1 cellular context compared by ENCODE assay signal in the genomic region with DNA sequence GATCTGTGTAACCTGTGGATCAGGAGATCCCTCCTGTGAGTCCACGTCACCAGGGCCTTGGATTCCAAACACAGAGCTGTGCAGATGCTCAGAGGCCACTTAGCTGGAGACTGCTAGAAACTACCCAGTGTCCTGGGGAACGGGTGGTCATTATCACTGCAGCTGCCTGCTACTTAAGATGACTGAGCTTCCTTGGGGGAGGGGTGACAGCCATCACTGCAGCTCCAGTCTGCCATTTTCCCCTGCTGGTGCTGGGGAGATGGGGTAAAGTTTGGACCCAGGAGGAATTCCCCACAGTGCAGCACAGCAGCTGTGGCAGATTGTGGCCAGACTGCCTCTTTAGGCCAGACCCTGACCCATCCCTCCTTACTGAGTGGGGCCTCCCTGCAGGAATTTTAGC.
TF ChIP-seq lines count a peak whose summit lies in the region.

No MANE protein-coding gene starts in this region.

TF ChIP-seq in H1, 55 proteins besides CTCF, POLR2A, EP300 and RAD21 (continued from another document):
- TF ChIP-seq, protein P1, sequence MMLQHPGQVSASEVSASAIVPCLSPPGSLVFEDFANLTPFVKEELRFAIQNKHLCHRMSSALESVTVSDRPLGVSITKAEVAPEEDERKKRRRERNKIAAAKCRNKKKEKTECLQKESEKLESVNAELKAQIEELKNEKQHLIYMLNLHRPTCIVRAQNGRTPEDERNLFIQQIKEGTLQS (IDR thresholded peaks at IDR 0.05; ENCODE audit: insufficient read depth, low read depth, low read length) = no peak
- TF ChIP-seq CHD2 (IDR thresholded peaks at IDR 0.05; ENCODE audit: low read length) = no peak
- TF ChIP-seq, protein P2, sequence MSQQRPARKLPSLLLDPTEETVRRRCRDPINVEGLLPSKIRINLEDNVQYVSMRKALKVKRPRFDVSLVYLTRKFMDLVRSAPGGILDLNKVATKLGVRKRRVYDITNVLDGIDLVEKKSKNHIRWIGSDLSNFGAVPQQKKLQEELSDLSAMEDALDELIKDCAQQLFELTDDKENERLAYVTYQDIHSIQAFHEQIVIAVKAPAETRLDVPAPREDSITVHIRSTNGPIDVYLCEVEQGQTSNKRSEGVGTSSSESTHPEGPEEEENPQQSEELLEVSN (IDR thresholded peaks at IDR 0.05) = no peak
- no peak for TF ChIP-seq POU5F1 (IDR thresholded peaks at IDR 0.05; ENCODE audit: low read depth, low read length)
TF ChIP-seq in H1: peak in this region for 0.
